ENCODE assay signal across 1 cellular context in genomic region chr18:24397131-24397693, GRCh38.
TF ChIP-seq lines count a peak whose summit lies in the region.

No MANE protein-coding gene starts in this region.

TF ChIP-seq in K562, 482 proteins besides CTCF, POLR2A, EP300 and RAD21 (continued from another document):
- no peak for TF ChIP-seq ZNF696 (CRISPR knock-in tag; conservative IDR thresholded peaks at IDR 0.05)
